Comparison of ENCODE assay signal across 1 cellular context in genomic region chr4:153750197-153750817, GRCh38.
TF ChIP-seq lines count a peak whose summit lies in the region.

No MANE protein-coding gene starts in this region.

TF ChIP-seq in H1, 55 proteins besides CTCF, POLR2A, EP300 and RAD21:
- TF ChIP-seq SUZ12 (IDR thresholded peaks at IDR 0.05; ENCODE audit: low read length) (no peak), NANOG (IDR thresholded peaks at IDR 0.05; ENCODE audit: insufficient read depth, low read depth, low read length, poor library complexity, severe bottlenecking) (no peak), GABPA (IDR thresholded peaks at IDR 0.05; ENCODE audit: borderline replicate concordance, insufficient read depth, low read length) (no peak)
